Comparison of ENCODE assay signal across 13 cellular contexts in the genomic region with DNA sequence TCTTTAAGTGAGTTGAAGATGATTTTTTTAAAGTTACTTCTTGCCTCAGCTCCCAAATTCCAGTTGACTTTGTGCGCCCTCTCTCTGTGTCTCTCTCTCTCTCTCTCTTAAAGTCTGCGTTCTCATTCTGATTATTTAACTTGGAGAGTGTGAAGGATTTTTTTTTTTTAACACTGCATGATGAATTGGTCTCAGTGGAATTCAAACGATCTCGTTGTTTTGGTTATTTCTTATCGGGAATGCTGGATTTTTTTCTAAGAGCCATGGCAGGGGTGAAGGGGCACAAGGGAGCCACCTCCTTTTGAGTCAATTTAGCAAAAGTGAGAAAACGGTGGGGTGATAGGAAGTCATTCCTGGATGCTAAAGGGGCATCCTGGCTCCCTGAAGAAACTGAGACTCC.
DNase-seq lines count a peak whose midpoint lies in the region; ATAC-seq and TF ChIP-seq lines count a peak whose summit lies in the region.
"Had no signal": no experiment of that assay in that cellular context is flagged by ENCODE, and none has a peak within 500 bp of the region (broad histone marks: within the 10 kb centered on the region; RNA-seq: fewer than 3 reads in every experiment).

No MANE protein-coding gene starts in this region.

- H3K4me3 ChIP-seq in fibroblast of pulmonary artery (replicated peaks; ENCODE audit: low read depth, low read length): no peak overlapping the region
- H3K4me3 ChIP-seq in osteoblast (ENCODE audit: insufficient read depth, low read length): peak overlapping the region; percentile 51

- no peaks in the 10 kb centered on the region for H3K36me3 ChIP-seq in osteoblast (ENCODE audit: insufficient read depth, low read length)
- H3K36me3 ChIP-seq: heart left ventricle had no signal

- peak overlapping the region; percentile 80 for H3K27ac ChIP-seq in osteoblast (ENCODE audit: low read depth, low read length)

- no peak overlapping the region for H3K4me3 Mint-ChIP-seq in natural killer cell treated with Interleukin-12 subunit alpha and Interleukin-12 subunit beta and Interleukin-15 and Interleukin-18, amount 100 ng/mL, for 72 hours
- H3K4me3 Mint-ChIP-seq: T-helper 17 cell had no signal

- peak overlapping the region; percentile 73 for H2AFZ ChIP-seq in osteoblast (ENCODE audit: low read length)

- DNase-seq in AG08396 (ENCODE audit: low spot score): peak; percentile 24
- DNase-seq in RPMI7951 (ENCODE audit: low read depth): peak; percentile 26
- DNase-seq in fibroblast of pulmonary artery (ENCODE audit: low read depth): peak; percentile 56
- no peak for DNase-seq in osteoblast (ENCODE audit: insufficient read length, low spot score, missing footprints)
- DNase-seq in natural killer cell treated with Interleukin-12 subunit alpha and Interleukin-12 subunit beta and Interleukin-15 and Interleukin-18, amount 100 ng/mL, for 72 hours (ENCODE audit: low spot score): no peak
- no peak for DNase-seq in NCI-H748 (lab: John Stamatoyannopoulos, UW; ENCODE audit: unreplicated experiment)
- DNase-seq in head of caudate nucleus: no peak
- DNase-seq: AML-193; heart left ventricle; NCI-H1436 treated with DMSO at 0.1 percent for 48 hours; NK-92 treated with Interleukin-12 subunit alpha and Interleukin-12 subunit beta, amount 100 ng/mL, for 24 hours; T-helper 17 cell had no signal

- no peaks in the 10 kb centered on the region for H3K9me3 ChIP-seq in osteoblast (ENCODE audit: low read depth, low read length)
- H3K9me3 ChIP-seq: heart left ventricle had no signal

- H3K27me3 Mint-ChIP-seq in natural killer cell treated with Interleukin-12 subunit alpha and Interleukin-12 subunit beta and Interleukin-15 and Interleukin-18, amount 100 ng/mL, for 72 hours: peaks cover 2 to 20% of the 10 kb centered on the region in 2 donors

- intact Hi-C loops in head of caudate nucleus (cut with DNase I): no loop called here

- no peaks in the 10 kb centered on the region for H3K27me3 ChIP-seq in osteoblast (ENCODE audit: insufficient read depth, low read length)
- H3K27me3 ChIP-seq: heart left ventricle had no signal

- TF ChIP-seq CTCF in fibroblast of pulmonary artery (IDR thresholded peaks at IDR 0.05; ENCODE audit: low read length, missing control alignments): no peak
- no peak for TF ChIP-seq CTCF in osteoblast (IDR thresholded peaks at IDR 0.05; ENCODE audit: extremely low read depth, low read depth, low read length)

- no peaks in the 10 kb centered on the region for H3K79me2 ChIP-seq in osteoblast (ENCODE audit: insufficient read depth, low read length)

- ATAC-seq in natural killer cell treated with Interleukin-12 subunit alpha and Interleukin-12 subunit beta and Interleukin-15 and Interleukin-18, amount 100 ng/mL, for 72 hours: no peak
- ATAC-seq in HG02938 (IDR thresholded peaks at IDR 0.05; ENCODE audit: unreplicated experiment): no peak
- ATAC-seq: T-helper 17 cell had no signal

- H3K4me1 ChIP-seq in osteoblast (ENCODE audit: insufficient read depth, low read length): peaks cover 57% of the 10 kb centered on the region

- H3K4me1 Mint-ChIP-seq in natural killer cell treated with Interleukin-12 subunit alpha and Interleukin-12 subunit beta and Interleukin-15 and Interleukin-18, amount 100 ng/mL, for 72 hours (ENCODE audit: low read depth in 2 of 2): no peaks in the 10 kb centered on the region
- H3K4me1 Mint-ChIP-seq: T-helper 17 cell had no signal

- no peaks in the 10 kb centered on the region for H3K9me3 Mint-ChIP-seq in natural killer cell treated with Interleukin-12 subunit alpha and Interleukin-12 subunit beta and Interleukin-15 and Interleukin-18, amount 100 ng/mL, for 72 hours

- H3K27ac Mint-ChIP-seq in natural killer cell treated with Interleukin-12 subunit alpha and Interleukin-12 subunit beta and Interleukin-15 and Interleukin-18, amount 100 ng/mL, for 72 hours: no peak overlapping the region
- H3K27ac Mint-ChIP-seq: T-helper 17 cell had no signal

- H4K20me1 ChIP-seq in osteoblast (ENCODE audit: insufficient read depth, low read length): no peaks in the 10 kb centered on the region

- H3K36me3 Mint-ChIP-seq in natural killer cell treated with Interleukin-12 subunit alpha and Interleukin-12 subunit beta and Interleukin-15 and Interleukin-18, amount 100 ng/mL, for 72 hours: no peaks in the 10 kb centered on the region

- peak overlapping the region; percentile 78 for H3K4me2 ChIP-seq in osteoblast (ENCODE audit: insufficient read depth, low read length)

Comparison
In these comparisons a context has a peak if more than half of its experiments do, and no peak if none do; other contexts are left out.
1. DNase-seq: peak in AG08396 (single experiment), RPMI7951 (single experiment) and fibroblast of pulmonary artery (single experiment); none in osteoblast (single experiment), natural killer cell treated with Interleukin-12 subunit alpha and Interleukin-12 subunit beta and Interleukin-15 and Interleukin-18, amount 100 ng/mL, for 72 hours (single experiment), NCI-H748 (single experiment) and head of caudate nucleus (0 of 42).